ENCODE assay signal across 19 cellular contexts in the genomic region with DNA sequence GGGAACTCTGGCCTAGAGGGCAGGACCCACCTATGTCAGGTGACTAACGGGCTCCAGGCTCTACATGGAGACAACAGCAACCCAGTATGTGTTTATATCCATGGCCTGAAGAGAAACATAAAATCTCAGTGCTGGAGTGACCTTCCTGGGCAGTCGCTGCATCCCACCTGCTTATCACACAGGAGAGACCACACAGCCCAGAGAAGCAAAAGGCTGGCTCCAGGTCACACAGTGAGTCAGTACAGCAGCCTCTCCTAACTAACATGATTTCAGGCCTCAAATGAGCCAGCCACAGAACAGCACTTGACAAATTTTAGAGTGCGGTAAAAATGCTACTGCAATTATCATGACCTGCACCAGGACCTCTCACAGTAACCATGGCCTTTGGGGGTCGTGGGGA.
"Had no signal": no experiment of that assay in that cellular context is flagged by ENCODE, and none has a peak within 500 bp of the region (broad histone marks: within the 10 kb centered on the region; RNA-seq: fewer than 3 reads in every experiment).

No MANE protein-coding gene starts in this region.

- H3K27me3 ChIP-seq: dorsolateral prefrontal cortex, esophagus squamous epithelium, stomach, thyroid gland had no signal

- H3K27ac ChIP-seq: dorsolateral prefrontal cortex, esophagus squamous epithelium, left ventricle myocardium inferior, thyroid gland had no signal

- H3K36me3 ChIP-seq: thyroid gland had no signal

- DNase-seq: activated CD4-positive, alpha-beta T cell treated with anti-CD3 and anti-CD28 coated beads, Interleukin-2, amount 10 ng/mL, durations not matched to agents 7 days and 5 days; activated CD4-positive, CD25-positive, alpha-beta regulatory T cell; activated effector memory CD4-positive, alpha-beta T cell treated with Interleukin-2 at 50 U/mL for 16 hours; activated T-cell treated with anti-CD3 and anti-CD28 coated beads, Interleukin-2, amount 50 U/mL, for 1 hour; amniotic stem cell; cerebellar nuclear complex; dorsolateral prefrontal cortex; esophagus squamous epithelium; foreskin melanocyte; head of caudate nucleus; left ventricle myocardium inferior; naive thymus-derived CD4-positive, alpha-beta T cell; stimulated activated CD4-positive, alpha-beta T cell treated with anti-CD3 and anti-CD28 coated beads, Interleukin-4, amount 100 ng/mL, for 24 hours; stomach; thyroid gland had no signal

- FAIRE-seq: endometrium, islet of Langerhans, TTC549, urothelium cell line had no signal

- H3K9me3 ChIP-seq: esophagus squamous epithelium, left ventricle myocardium inferior, stomach, thyroid gland had no signal

- H3K4me3 ChIP-seq: dorsolateral prefrontal cortex, esophagus squamous epithelium, left ventricle myocardium inferior, stomach, thyroid gland had no signal

- H3K4me1 ChIP-seq: left ventricle myocardium inferior had no signal
